In genomic region chr2:12552092-12552491, GRCh38 we compare ENCODE assay signal across 1 cellular context.
TF ChIP-seq lines count a peak whose summit lies in the region.

No MANE protein-coding gene starts in this region.

TF ChIP-seq in HepG2, 621 proteins besides CTCF, POLR2A, EP300 and RAD21 (continued from another document):
- TF ChIP-seq, protein P1, sequence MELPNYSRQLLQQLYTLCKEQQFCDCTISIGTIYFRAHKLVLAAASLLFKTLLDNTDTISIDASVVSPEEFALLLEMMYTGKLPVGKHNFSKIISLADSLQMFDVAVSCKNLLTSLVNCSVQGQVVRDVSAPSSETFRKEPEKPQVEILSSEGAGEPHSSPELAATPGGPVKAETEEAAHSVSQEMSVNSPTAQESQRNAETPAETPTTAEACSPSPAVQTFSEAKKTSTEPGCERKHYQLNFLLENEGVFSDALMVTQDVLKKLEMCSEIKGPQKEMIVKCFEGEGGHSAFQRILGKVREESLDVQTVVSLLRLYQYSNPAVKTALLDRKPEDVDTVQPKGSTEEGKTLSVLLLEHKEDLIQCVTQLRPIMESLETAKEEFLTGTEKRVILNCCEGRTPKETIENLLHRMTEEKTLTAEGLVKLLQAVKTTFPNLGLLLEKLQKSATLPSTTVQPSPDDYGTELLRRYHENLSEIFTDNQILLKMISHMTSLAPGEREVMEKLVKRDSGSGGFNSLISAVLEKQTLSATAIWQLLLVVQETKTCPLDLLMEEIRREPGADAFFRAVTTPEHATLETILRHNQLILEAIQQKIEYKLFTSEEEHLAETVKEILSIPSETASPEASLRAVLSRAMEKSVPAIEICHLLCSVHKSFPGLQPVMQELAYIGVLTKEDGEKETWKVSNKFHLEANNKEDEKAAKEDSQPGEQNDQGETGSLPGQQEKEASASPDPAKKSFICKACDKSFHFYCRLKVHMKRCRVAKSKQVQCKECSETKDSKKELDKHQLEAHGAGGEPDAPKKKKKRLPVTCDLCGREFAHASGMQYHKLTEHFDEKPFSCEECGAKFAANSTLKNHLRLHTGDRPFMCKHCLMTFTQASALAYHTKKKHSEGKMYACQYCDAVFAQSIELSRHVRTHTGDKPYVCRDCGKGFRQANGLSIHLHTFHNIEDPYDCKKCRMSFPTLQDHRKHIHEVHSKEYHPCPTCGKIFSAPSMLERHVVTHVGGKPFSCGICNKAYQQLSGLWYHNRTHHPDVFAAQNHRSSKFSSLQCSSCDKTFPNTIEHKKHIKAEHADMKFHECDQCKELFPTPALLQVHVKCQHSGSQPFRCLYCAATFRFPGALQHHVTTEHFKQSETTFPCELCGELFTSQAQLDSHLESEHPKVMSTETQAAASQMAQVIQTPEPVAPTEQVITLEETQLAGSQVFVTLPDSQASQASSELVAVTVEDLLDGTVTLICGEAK (IDR thresholded peaks at IDR 0.05) = peak; percentile 27; the same call in 1 of the 2 replicates
- TF ChIP-seq, protein P1 (CRISPR knock-in tag; IDR thresholded peaks at IDR 0.05) = no peak
